Comparison of ENCODE assay signal across 8 cellular contexts in the genomic region with DNA sequence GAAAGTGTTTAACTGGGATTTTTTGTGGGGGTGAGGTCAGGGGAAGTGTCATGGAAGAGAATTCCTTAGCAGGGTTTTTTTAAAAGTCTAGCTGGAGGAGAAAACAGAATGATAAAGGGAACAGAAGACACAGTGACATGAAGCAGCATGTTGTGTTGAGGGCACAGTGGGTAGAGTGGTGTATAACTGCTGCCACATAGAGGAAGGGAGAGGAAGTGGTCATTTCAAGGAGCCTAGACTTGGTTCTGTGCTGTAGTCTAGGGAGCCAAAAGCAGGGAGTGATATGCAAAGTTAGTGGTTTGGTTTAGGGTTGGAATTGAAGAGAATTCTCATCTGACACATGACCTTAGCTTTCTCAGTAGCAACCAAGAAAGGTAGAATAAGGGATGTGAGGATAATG. TPM values are rescaled to one million over a fixed set of nuclear protein-coding genes. Genes with fewer than 3 reads are reported as not detected.
DNase-seq lines count a peak whose midpoint lies in the region; ATAC-seq and TF ChIP-seq lines count a peak whose summit lies in the region.

No MANE protein-coding gene starts in this region.

- no peak overlapping the region for H3K27ac Mint-ChIP-seq in CD8-positive, alpha-beta T cell
- H3K27ac Mint-ChIP-seq in natural killer cell = no peak overlapping the region

- no peak overlapping the region for H3K4me3 ChIP-seq in CD8-positive, alpha-beta T cell (ENCODE audit: low read depth, low read length)
- no peak overlapping the region for H3K4me3 ChIP-seq in cardiac fibroblast (replicated peaks in 1 of 2; ENCODE audit: low read depth in 2 of 2, low read length in 2 of 2)

- intact Hi-C loops in CD8-positive, alpha-beta T cell (cut with DNase I, micrococcal nuclease) = no loop called here
- intact Hi-C loops in natural killer cell (cut with micrococcal nuclease) = loop anchor here (2.0 kb wide), 1 partner anchor 21 kb away; no protein-coding TSS in a partner anchor

- H3K27me3 ChIP-seq in CD8-positive, alpha-beta T cell (ENCODE audit: insufficient read depth, low read length) = no peaks in the 10 kb centered on the region

- no peak overlapping the region for H3K4me3 Mint-ChIP-seq in CD8-positive, alpha-beta T cell
- H3K4me3 Mint-ChIP-seq in natural killer cell = no peak overlapping the region

- CTCF ChIA-PET in CD8-positive, alpha-beta T cell (lab: Charles Lee) = interaction anchor here (0.7 to 3.9 kb wide), 11 partner anchors 9 to 139 kb away, joined by 3 to 14 read pairs (median 3); partner anchors contain the start of gene EEIG2

- no peaks in the 10 kb centered on the region for H3K36me3 ChIP-seq in CD8-positive, alpha-beta T cell (ENCODE audit: insufficient read depth, low read length)

- H3K36me3 Mint-ChIP-seq in CD8-positive, alpha-beta T cell = no peaks in the 10 kb centered on the region
- H3K36me3 Mint-ChIP-seq in natural killer cell = no peaks in the 10 kb centered on the region

- H3K27ac ChIP-seq in CD8-positive, alpha-beta T cell (ENCODE audit: low read depth, low read length) = no peak overlapping the region

- ATAC-seq in CD8-positive, alpha-beta T cell = peak; percentile 95
- ATAC-seq in GM18870 (IDR thresholded peaks at IDR 0.05; ENCODE audit: unreplicated experiment) (peak; percentile 96), HG02981 (IDR thresholded peaks at IDR 0.05; ENCODE audit: unreplicated experiment) (peak; percentile 98), natural killer cell (peak; percentile 89 to 94 (median 92))

- POLR2A ChIA-PET in CD8-positive, alpha-beta T cell (lab: Charles Lee) = no interaction called here

- peaks cover 6% of the 10 kb centered on the region for H3K4me1 Mint-ChIP-seq in CD8-positive, alpha-beta T cell (ENCODE audit: low read depth)
- peaks cover under 1% of the 10 kb centered on the region in 2 donors for H3K4me1 Mint-ChIP-seq in natural killer cell

- H3K27me3 Mint-ChIP-seq in CD8-positive, alpha-beta T cell (ENCODE audit: low read depth) = no peaks in the 10 kb centered on the region
- H3K27me3 Mint-ChIP-seq in natural killer cell (ENCODE audit: low read depth in 2 of 2) = no peaks in the 10 kb centered on the region

- DNase-seq in CD8-positive, alpha-beta T cell = peak in 1 of 7 experiments; percentile 11
- DNase-seq in NCI-H748 (lab: John Stamatoyannopoulos, UW; ENCODE audit: unreplicated experiment) (peak; percentile 6), cardiac fibroblast (ENCODE audit: low read depth in 2 of 2) (peak; percentile 39 to 47), natural killer cell (no peak)
- no peak for DNase-seq in effector CD4-positive, alpha-beta T cell
- no peak for DNase-seq in activated CD4-positive, alpha-beta T cell treated with anti-CD3 and anti-CD28 coated beads, Interleukin-2, amount 50 U/mL, for 4 hours

- no peaks in the 10 kb centered on the region for H3K9me3 ChIP-seq in CD8-positive, alpha-beta T cell (ENCODE audit: low read length)

- no peaks in the 10 kb centered on the region for H3K9me3 Mint-ChIP-seq in CD8-positive, alpha-beta T cell
- no peaks in the 10 kb centered on the region for H3K9me3 Mint-ChIP-seq in natural killer cell

- peaks cover 5% of the 10 kb centered on the region for H3K4me1 ChIP-seq in CD8-positive, alpha-beta T cell (ENCODE audit: insufficient read depth, low read length)

- peak; percentile 57 for TF ChIP-seq CTCF in CD8-positive, alpha-beta T cell (IDR thresholded peaks at IDR 0.05)
- peak; percentile 47 for TF ChIP-seq CTCF in cardiac fibroblast (IDR thresholded peaks at IDR 0.05; ENCODE audit: low read depth, low read length)
- TF ChIP-seq CTCF in natural killer cell (IDR thresholded peaks at IDR 0.05) = peak; percentile 61

RNA-seq across cellular contexts. Expression of gene EEIG2, which starts 10.2 kb away (rescaled TPM):
- 10 to 100 TPM; 11.0 to 11.5 TPM for total RNA-seq in CD8-positive, alpha-beta T cell
- 10 to 100 TPM; 18.2 to 23.9 (median 20.3) TPM for total RNA-seq in natural killer cell

Comparison
In these comparisons a context has a peak if more than half of its experiments do, and no peak if none do; other contexts are left out.
1. DNase-seq: peak in NCI-H748 (single experiment) and cardiac fibroblast (2 of 2); none in natural killer cell (single experiment), effector CD4-positive, alpha-beta T cell (single experiment) and activated CD4-positive, alpha-beta T cell treated with anti-CD3 and anti-CD28 coated beads, Interleukin-2, amount 50 U/mL, for 4 hours (0 of 2).
2. Peak in every context shown above with its lines, with median percentiles within 50 percentile points of each other: ATAC-seq and CTCF ChIP-seq.